ENCODE assay signal across 12 cellular contexts in genomic region chr4:31089815-31090214, GRCh38.
DNase-seq lines count a peak whose midpoint lies in the region; ATAC-seq and TF ChIP-seq lines count a peak whose summit lies in the region.
"Had no signal": no experiment of that assay in that cellular context is flagged by ENCODE, and none has a peak within 500 bp of the region (broad histone marks: within the 10 kb centered on the region; RNA-seq: fewer than 3 reads in every experiment).

No MANE protein-coding gene starts in this region.

- TF ChIP-seq POLR2A in upper lobe of left lung (IDR thresholded peaks at IDR 0.05) = no peak

- H3K36me3 ChIP-seq in PC-3 (ENCODE audit: low read depth, low read length) (no peaks in the 10 kb centered on the region), upper lobe of left lung (no peaks in the 10 kb centered on the region)
- H3K36me3 ChIP-seq: tibial nerve had no signal

- in situ Hi-C loops in GM13977 (cut with MboI; ENCODE audit: low pct_unique_long_range_greater_than_20kb, low sequenced_read_pairs, unreplicated experiment) = no loop called here

- CTCF ChIA-PET in PC-3 (lab: Charles Lee) = no interaction called here

- H3K4me3 ChIP-seq in PC-3 (ENCODE audit: low read length) (peak overlapping the region; percentile 45; the same call in 1 of the 2 replicates), upper lobe of left lung (no peak overlapping the region)
- H3K4me3 ChIP-seq: GM12878, tibial nerve had no signal

- H3K4me1 ChIP-seq in PC-3 (ENCODE audit: insufficient read depth, low read length) (peaks cover 33% of the 10 kb centered on the region), foreskin keratinocyte (no peaks in the 10 kb centered on the region), upper lobe of left lung (peaks cover 0 to 4% (median 0%) of the 10 kb centered on the region in 4 donors)
- H3K4me1 ChIP-seq: tibial nerve had no signal

- POLR2A ChIA-PET in PC-3 (lab: Charles Lee; ENCODE audit: unreplicated experiment) = no interaction called here

- no peak for TF ChIP-seq CTCF in PC-3 (conservative IDR thresholded peaks at IDR 0.05; ENCODE audit: low read depth, low read length)
- TF ChIP-seq CTCF in foreskin keratinocyte (conservative IDR thresholded peaks at IDR 0.05) = no peak
- TF ChIP-seq CTCF in upper lobe of left lung (IDR thresholded peaks at IDR 0.05) = no peak
- no peak for TF ChIP-seq CTCF in GM13977 (IDR thresholded peaks at IDR 0.05; ENCODE audit: extremely low read depth, insufficient read depth, missing control alignments)

- H3K27ac ChIP-seq in PC-3 (ENCODE audit: low read length) = peak overlapping the region; percentile 89
- no peak overlapping the region for H3K27ac ChIP-seq in foreskin keratinocyte
- H3K27ac ChIP-seq in upper lobe of left lung = peak overlapping the region in 1 of 4 donors; percentile 27
- H3K27ac ChIP-seq: KMS-11, tibial nerve had no signal

- DNase-seq in NCI-H345 (lab: John Stamatoyannopoulos, UW) (peak; percentile 11), NCI-H345 treated with DMSO at 0.1 percent for 48 hours (lab: John Stamatoyannopoulos, UW; ENCODE audit: unreplicated experiment) (no peak), PC-3 (peak; percentile 94), foreskin keratinocyte (peak; percentile 53 to 68), upper lobe of left lung (peak in 1 of 2 donors; percentile 85), GM13977 (ENCODE audit: low spot score) (no peak), SKM-1 (lab: John Stamatoyannopoulos, UW; ENCODE audit: unreplicated experiment) (no peak)
- DNase-seq: HFFc6 had no signal

- no TSS peak for BruUV-seq in PC-3 (replicated peaks; lab: Mats Ljungman, UMichigan)

- H3K9me3 ChIP-seq in PC-3 (ENCODE audit: low read length) = no peaks in the 10 kb centered on the region
- no peaks in the 10 kb centered on the region for H3K9me3 ChIP-seq in upper lobe of left lung
- H3K9me3 ChIP-seq: tibial nerve had no signal

- no peaks in the 10 kb centered on the region for H3K79me2 ChIP-seq in PC-3 (ENCODE audit: low read length)

- H3K4me2 ChIP-seq in PC-3 (ENCODE audit: low read length) = peak overlapping the region; percentile 69
- H3K4me2 ChIP-seq: KMS-11 had no signal

- WGBS in upper lobe of left lung, 2 donors = 61 to 86% methylated on average over 6 of the region's 6 CpGs

- H3F3A ChIP-seq in PC-3 (ENCODE audit: low read length, unreplicated experiment) = no peaks in the 10 kb centered on the region

- peak in 1 of 4 donors; percentile 96 for TF ChIP-seq EP300 in upper lobe of left lung (IDR thresholded peaks at IDR 0.05)

- intact Hi-C loops in PC-3 (cut with micrococcal nuclease) = loop anchor here (2.0 to 5.0 kb wide), 2 partner anchors 45 to 373 kb away; no protein-coding TSS in a partner anchor

- H3K9ac ChIP-seq in PC-3 (ENCODE audit: low read length) = peak overlapping the region; percentile 40
- H3K9ac ChIP-seq: KMS-11 had no signal

- H4K20me1 ChIP-seq in PC-3 (ENCODE audit: low read length) = no peaks in the 10 kb centered on the region

- ATAC-seq in PC-3 (peak; percentile 84), foreskin keratinocyte (peak; percentile 75), upper lobe of left lung (ENCODE audit: low FRiP score in 2 of 2) (peak; percentile 38 to 82), GM21717 (IDR thresholded peaks at IDR 0.05; ENCODE audit: unreplicated experiment) (no peak)
- ATAC-seq: GM12878 had no signal

- no peaks in the 10 kb centered on the region for H3K27me3 ChIP-seq in PC-3 (ENCODE audit: low read length)
- no peaks in the 10 kb centered on the region for H3K27me3 ChIP-seq in foreskin keratinocyte
- H3K27me3 ChIP-seq in upper lobe of left lung = no peaks in the 10 kb centered on the region
- H3K27me3 ChIP-seq: tibial nerve had no signal

- H2AFZ ChIP-seq in PC-3 (ENCODE audit: low read length) = no peak overlapping the region

- no peaks in the 10 kb centered on the region for H3K9me2 ChIP-seq in PC-3 (replicated peaks; ENCODE audit: low read length)

Comparison
In these comparisons a context has a peak if more than half of its experiments do, and no peak if none do; other contexts are left out.
1. DNase-seq: peak in NCI-H345 (single experiment), PC-3 (single experiment) and foreskin keratinocyte (2 of 2); none in NCI-H345 treated with DMSO at 0.1 percent for 48 hours (single experiment), GM13977 (single experiment) and SKM-1 (single experiment).